Comparison of ENCODE assay signal across 8 cellular contexts in the genomic region with DNA sequence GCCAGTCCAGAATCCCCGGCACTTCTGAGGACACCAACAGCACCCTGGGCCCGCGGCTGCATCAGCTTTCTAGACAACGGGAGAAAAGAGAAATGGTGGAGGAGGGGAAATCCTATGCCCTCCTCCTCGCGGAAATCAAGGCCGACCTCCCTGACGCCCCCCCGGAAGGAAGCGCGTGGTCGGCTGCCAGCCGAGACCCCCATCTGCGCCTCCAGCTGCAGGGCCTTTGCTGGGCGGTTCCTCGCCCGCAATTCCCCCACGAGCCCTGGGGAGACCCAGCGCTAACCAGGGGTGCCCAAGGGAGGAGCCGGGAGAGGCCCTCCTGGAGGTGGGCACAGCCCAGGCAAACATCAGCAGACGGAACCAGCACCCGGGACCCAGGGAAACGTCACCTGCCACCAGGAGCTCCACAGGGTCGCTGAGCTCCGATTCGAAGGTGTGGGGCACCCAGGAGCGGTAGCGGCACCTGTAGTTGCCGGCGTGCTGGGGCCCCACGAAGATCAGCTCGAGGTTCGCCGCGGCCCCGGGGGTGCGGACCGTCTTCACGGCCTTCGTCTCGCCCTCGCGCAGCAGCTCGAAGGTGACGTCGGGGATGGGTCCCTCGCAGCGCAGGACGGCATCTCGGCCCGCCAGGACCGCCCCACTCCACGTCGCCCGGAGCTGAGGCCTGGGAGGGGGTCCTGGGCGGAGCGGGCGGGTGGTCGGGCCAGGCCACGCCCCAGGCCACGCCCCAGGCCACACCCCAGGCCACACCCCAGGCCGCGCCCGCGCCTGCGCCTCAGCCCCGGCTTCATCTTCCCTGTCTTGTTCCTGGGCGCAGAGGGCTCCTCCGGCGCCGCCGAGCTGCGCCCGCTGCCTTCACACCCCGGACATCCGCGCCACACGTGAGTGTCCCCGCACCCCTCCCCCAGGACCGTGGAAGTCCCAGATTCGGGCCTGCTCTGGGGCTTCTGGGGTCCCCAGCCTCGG. TPM values are rescaled to one million over a fixed set of nuclear protein-coding genes. Genes with fewer than 3 reads are reported as not detected.
DNase-seq lines count a peak whose midpoint lies in the region; ATAC-seq and TF ChIP-seq lines count a peak whose summit lies in the region.

No MANE protein-coding gene starts in this region.

- peaks cover 15% of the 10 kb centered on the region for H3K36me3 Mint-ChIP-seq in activated naive CD8-positive, alpha-beta T cell treated with anti-CD3 and anti-CD28 coated beads, Interleukin-2, amount 50 U/mL, for 24 hours (ENCODE audit: low read depth)

- peak overlapping the region; percentile 53 for H3K27ac ChIP-seq in psoas muscle
- H3K27ac ChIP-seq in aorta (ENCODE audit: low read depth in 1 of 2, low read length in 2 of 2) = no peak overlapping the region

- DNase-seq in EH (ENCODE audit: low read depth) = peak; percentile 85
- peak; percentile 60 to 65 for DNase-seq in Kasumi-1 (lab: John Stamatoyannopoulos, UW)
- peak; percentile 77 for DNase-seq in activated naive CD8-positive, alpha-beta T cell treated with anti-CD3 and anti-CD28 coated beads, Interleukin-2, amount 50 U/mL, for 24 hours
- peak; percentile 81 for DNase-seq in left ventricle myocardium superior
- DNase-seq in psoas muscle = peak; percentile 54 to 73
- DNase-seq in aorta = peak; percentile 76 to 81

- H3K4me3 ChIP-seq in psoas muscle (peak overlapping the region; percentile 73), aorta (ENCODE audit: low read length in 2 of 2) (peak overlapping the region in 1 of 2 donors; percentile 48)

- H3K27ac Mint-ChIP-seq in activated naive CD8-positive, alpha-beta T cell treated with anti-CD3 and anti-CD28 coated beads, Interleukin-2, amount 50 U/mL, for 24 hours = peak overlapping the region; percentile 82

- no peaks in the 10 kb centered on the region for H3K4me1 ChIP-seq in psoas muscle
- H3K4me1 ChIP-seq in aorta (ENCODE audit: control insufficient read depth in 1 of 2, insufficient read depth in 2 of 2, low read length in 2 of 2) = no peaks in the 10 kb centered on the region

- H3K27me3 ChIP-seq in psoas muscle (ENCODE audit: insufficient read depth in 3 of 3, low read length in 2 of 3) (peaks cover 0 to 38% (median 11%) of the 10 kb centered on the region in 3 donors), aorta (ENCODE audit: control insufficient read depth in 1 of 2, insufficient read depth in 2 of 2, low read length in 1 of 2) (no peaks in the 10 kb centered on the region)

- H3K36me3 ChIP-seq in psoas muscle (ENCODE audit: insufficient read depth in 1 of 2, low read depth in 1 of 2) (no peaks in the 10 kb centered on the region), aorta (ENCODE audit: control insufficient read depth in 1 of 2, insufficient read depth in 2 of 2, low read length in 1 of 2) (no peaks in the 10 kb centered on the region)

- H3K9me3 ChIP-seq in psoas muscle = no peaks in the 10 kb centered on the region
- H3K9me3 ChIP-seq in aorta (ENCODE audit: control insufficient read depth, low read length) = no peaks in the 10 kb centered on the region

- no peaks in the 10 kb centered on the region for H3K9me3 Mint-ChIP-seq in activated naive CD8-positive, alpha-beta T cell treated with anti-CD3 and anti-CD28 coated beads, Interleukin-2, amount 50 U/mL, for 24 hours

- intact Hi-C loops in left ventricle myocardium superior (cut with micrococcal nuclease) = no loop called here
- intact Hi-C loops in psoas muscle (cut with DNase I) = no loop called here
- intact Hi-C loops in aorta (cut with DNase I) = no loop called here

- ATAC-seq in GM21717 (IDR thresholded peaks at IDR 0.05; ENCODE audit: unreplicated experiment) (peak; percentile 67), SK-N-SH treated with all-trans-retinoic acid at 6 μM for 48 hours (peak; percentile 95), left ventricle myocardium superior (peak; percentile 96), psoas muscle (peak; percentile 83 to 95 (median 86)), aorta (ENCODE audit: low FRiP score) (peak; percentile 93)
- peak; percentile 88 for ATAC-seq in activated naive CD8-positive, alpha-beta T cell treated with anti-CD3 and anti-CD28 coated beads, Interleukin-2, amount 50 U/mL, for 24 hours

- H3K4me1 Mint-ChIP-seq in activated naive CD8-positive, alpha-beta T cell treated with anti-CD3 and anti-CD28 coated beads, Interleukin-2, amount 50 U/mL, for 24 hours = peaks cover 30% of the 10 kb centered on the region

- TF ChIP-seq CTCF in psoas muscle (IDR thresholded peaks at IDR 0.05) = no peak

- H3K27me3 Mint-ChIP-seq in activated naive CD8-positive, alpha-beta T cell treated with anti-CD3 and anti-CD28 coated beads, Interleukin-2, amount 50 U/mL, for 24 hours = no peaks in the 10 kb centered on the region

- H3K4me3 Mint-ChIP-seq in activated naive CD8-positive, alpha-beta T cell treated with anti-CD3 and anti-CD28 coated beads, Interleukin-2, amount 50 U/mL, for 24 hours = peak overlapping the region; percentile 94

- 1 to 2% (median 2%) methylated on average over 55 to 82 of the region's 82 CpGs for WGBS in psoas muscle, 3 donors
- WGBS in aorta, 2 donors = 1 to 3% methylated on average over 72 to 82 of the region's 82 CpGs

TF ChIP-seq in SK-N-SH treated with all-trans-retinoic acid at 6 μM for 48 hours, 23 proteins besides CTCF, POLR2A, EP300 and RAD21 (continues in another document):
- TF ChIP-seq SNAI2 (CRISPR knock-in tag; IDR thresholded peaks at IDR 0.05) (no peak), ESRRG (CRISPR knock-in tag; IDR thresholded peaks at IDR 0.05) (no peak), ZNF70 (CRISPR knock-in tag; IDR thresholded peaks at IDR 0.05) (no peak), TCF4 (CRISPR knock-in tag; IDR thresholded peaks at IDR 0.05; ENCODE audit: borderline replicate concordance) (no peak), CSDC2 (CRISPR knock-in tag; IDR thresholded peaks at IDR 0.05) (no peak), TOX (CRISPR knock-in tag; IDR thresholded peaks at IDR 0.05; ENCODE audit: borderline replicate concordance) (no peak), ZFP30 (CRISPR knock-in tag; IDR thresholded peaks at IDR 0.05) (no peak), RARB (CRISPR knock-in tag; IDR thresholded peaks at IDR 0.05) (no peak), ARNTL (CRISPR knock-in tag; IDR thresholded peaks at IDR 0.05; ENCODE audit: borderline replicate concordance, low read depth) (no peak)
- TF ChIP-seq, protein P1, sequence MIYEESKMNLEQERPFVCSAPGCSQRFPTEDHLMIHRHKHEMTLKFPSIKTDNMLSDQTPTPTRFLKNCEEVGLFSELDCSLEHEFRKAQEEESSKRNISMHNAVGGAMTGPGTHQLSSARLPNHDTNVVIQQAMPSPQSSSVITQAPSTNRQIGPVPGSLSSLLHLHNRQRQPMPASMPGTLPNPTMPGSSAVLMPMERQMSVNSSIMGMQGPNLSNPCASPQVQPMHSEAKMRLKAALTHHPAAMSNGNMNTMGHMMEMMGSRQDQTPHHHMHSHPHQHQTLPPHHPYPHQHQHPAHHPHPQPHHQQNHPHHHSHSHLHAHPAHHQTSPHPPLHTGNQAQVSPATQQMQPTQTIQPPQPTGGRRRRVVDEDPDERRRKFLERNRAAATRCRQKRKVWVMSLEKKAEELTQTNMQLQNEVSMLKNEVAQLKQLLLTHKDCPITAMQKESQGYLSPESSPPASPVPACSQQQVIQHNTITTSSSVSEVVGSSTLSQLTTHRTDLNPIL (CRISPR knock-in tag; IDR thresholded peaks at IDR 0.05; ENCODE audit: low read depth) = no peak
- TF ChIP-seq, protein P2, sequence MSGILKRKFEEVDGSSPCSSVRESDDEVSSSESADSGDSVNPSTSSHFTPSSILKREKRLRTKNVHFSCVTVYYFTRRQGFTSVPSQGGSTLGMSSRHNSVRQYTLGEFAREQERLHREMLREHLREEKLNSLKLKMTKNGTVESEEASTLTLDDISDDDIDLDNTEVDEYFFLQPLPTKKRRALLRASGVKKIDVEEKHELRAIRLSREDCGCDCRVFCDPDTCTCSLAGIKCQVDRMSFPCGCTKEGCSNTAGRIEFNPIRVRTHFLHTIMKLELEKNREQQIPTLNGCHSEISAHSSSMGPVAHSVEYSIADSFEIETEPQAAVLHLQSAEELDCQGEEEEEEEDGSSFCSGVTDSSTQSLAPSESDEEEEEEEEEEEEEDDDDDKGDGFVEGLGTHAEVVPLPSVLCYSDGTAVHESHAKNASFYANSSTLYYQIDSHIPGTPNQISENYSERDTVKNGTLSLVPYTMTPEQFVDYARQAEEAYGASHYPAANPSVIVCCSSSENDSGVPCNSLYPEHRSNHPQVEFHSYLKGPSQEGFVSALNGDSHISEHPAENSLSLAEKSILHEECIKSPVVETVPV (CRISPR knock-in tag; IDR thresholded peaks at IDR 0.05) = no peak

RNA-seq across cellular contexts. Expression of a gene that starts 6.0 kb away (rescaled TPM):
- 5.7 TPM for total RNA-seq in left ventricle myocardium superior
- total RNA-seq in psoas muscle = 1 to 10 TPM; 1.6 to 5.4 (median 3.8) TPM
- 10 to 100 TPM in 2 of 3 donors, 1 to 10 TPM in 1; 5.2 to 12.0 (median 10.0) TPM for polyA plus RNA-seq in psoas muscle
- total RNA-seq in aorta = 10 to 100 TPM in 1 of 2 donors, 1 to 10 TPM in 1; 9.7 to 11.3 TPM
- polyA plus RNA-seq in aorta = 10 to 100 TPM; 21.5 to 81.6 TPM

RNA-seq across cellular contexts. Expression of a gene that starts 15.3 kb away (rescaled TPM):
- 0.55 TPM for total RNA-seq in left ventricle myocardium superior
- under 1 TPM; 0.08 to 0.30 (median 0.18) TPM for total RNA-seq in psoas muscle
- under 1 TPM; 0.13 to 0.43 (median 0.30) TPM for polyA plus RNA-seq in psoas muscle
- total RNA-seq in aorta = under 1 TPM; 0.32 to 0.87 TPM
- under 1 TPM in 1 of 2 donors, not detected in 1; 0.79 TPM for polyA plus RNA-seq in aorta

RNA-seq across cellular contexts. Expression of a gene that starts 20.5 kb away (rescaled TPM):
- total RNA-seq in left ventricle myocardium superior (1.5 TPM), psoas muscle (1 to 10 TPM; 2.0 to 3.1 (median 2.4) TPM), aorta (1 to 10 TPM; 2.2 to 3.1 TPM)
- polyA plus RNA-seq in psoas muscle (1 to 10 TPM; 1.1 to 1.8 (median 1.8) TPM), aorta (under 1 TPM; 0.25 to 0.43 TPM)

RNA-seq across cellular contexts. Expression of a gene that starts 33.6 kb away (rescaled TPM):
- total RNA-seq in left ventricle myocardium superior (0.37 TPM), psoas muscle (under 1 TPM; 0.10 to 0.34 (median 0.20) TPM), aorta (1 to 10 TPM in 1 of 2 donors, under 1 TPM in 1; 0.65 to 1.8 TPM)
- polyA plus RNA-seq in psoas muscle (under 1 TPM; 0.08 to 0.33 (median 0.24) TPM), aorta (1 to 10 TPM in 1 of 2 donors, under 1 TPM in 1; 0.75 to 1.2 TPM)

RNA-seq across cellular contexts. Expression of a gene that starts 39.8 kb away (rescaled TPM):
- total RNA-seq in left ventricle myocardium superior (483 TPM), psoas muscle (100 to 1,000 TPM; 513 to 839 (median 740) TPM), aorta (100 to 1,000 TPM; 609 to 674 TPM)
- polyA plus RNA-seq in psoas muscle (1,000 to 10,000 TPM; 1,118 to 2,384 (median 1,312) TPM), aorta (1,000 to 10,000 TPM; 1,453 to 1,636 TPM)
